In genomic region chr1:162387226-162388082, GRCh38 we compare ENCODE assay signal across 18 cellular contexts. TPM values are rescaled to one million over a fixed set of nuclear protein-coding genes. Genes with fewer than 3 reads are reported as not detected.
"Had no signal": no experiment of that assay in that cellular context is flagged by ENCODE, and none has a peak within 500 bp of the region (broad histone marks: within the 10 kb centered on the region; RNA-seq: fewer than 3 reads in every experiment).

No MANE protein-coding gene starts in this region.

- H3K27ac Mint-ChIP-seq: activated CD4-positive, alpha-beta T cell treated with anti-CD3 and anti-CD28 coated beads for 36 hours; activated CD8-positive, alpha-beta T cell treated with anti-CD3 and anti-CD28 coated beads for 36 hours; activated T-helper 1 cell treated with anti-CD3 and anti-CD28 coated beads, Interleukin-12 subunit alpha, Interleukin-12 subunit beta, Interleukin-2, Interleukin-4 antibody, amounts not matched to agents 30 ng/mL and 10 ng/mL and 1 ng/mL, durations not matched to agents 14 hours and 24 hours and 36 hours; naive thymus-derived CD4-positive, alpha-beta T cell had no signal

- H3K9me3 ChIP-seq: colonic mucosa had no signal

- H3K36me3 Mint-ChIP-seq: naive thymus-derived CD4-positive, alpha-beta T cell had no signal

- ATAC-seq: activated CD4-positive, alpha-beta T cell treated with anti-CD3 and anti-CD28 coated beads for 36 hours; activated CD8-positive, alpha-beta T cell treated with anti-CD3 and anti-CD28 coated beads for 36 hours; naive thymus-derived CD4-positive, alpha-beta T cell had no signal

- H3K4me1 Mint-ChIP-seq: activated CD4-positive, alpha-beta T cell treated with anti-CD3 and anti-CD28 coated beads for 36 hours had no signal

- H3K27ac ChIP-seq: WERI-Rb-1 had no signal

- H3K36me3 ChIP-seq: colonic mucosa had no signal

- H3K9me3 Mint-ChIP-seq: activated CD8-positive, alpha-beta T cell treated with anti-CD3 and anti-CD28 coated beads for 36 hours; activated T-helper 1 cell treated with anti-CD3 and anti-CD28 coated beads, Interleukin-12 subunit alpha, Interleukin-12 subunit beta, Interleukin-2, Interleukin-4 antibody, amounts not matched to agents 30 ng/mL and 10 ng/mL and 1 ng/mL, durations not matched to agents 14 hours and 24 hours and 36 hours; naive thymus-derived CD4-positive, alpha-beta T cell had no signal

- H3K4me3 Mint-ChIP-seq: activated CD4-positive, alpha-beta T cell treated with anti-CD3 and anti-CD28 coated beads for 36 hours; activated CD8-positive, alpha-beta T cell treated with anti-CD3 and anti-CD28 coated beads for 36 hours; activated T-helper 1 cell treated with anti-CD3 and anti-CD28 coated beads, Interleukin-12 subunit alpha, Interleukin-12 subunit beta, Interleukin-2, Interleukin-4 antibody, amounts not matched to agents 30 ng/mL and 10 ng/mL and 1 ng/mL, durations not matched to agents 14 hours and 24 hours and 36 hours; naive thymus-derived CD4-positive, alpha-beta T cell had no signal

- H3K4me1 ChIP-seq: colonic mucosa had no signal

- H3K4me3 ChIP-seq: colonic mucosa, lung had no signal

- H3K27me3 ChIP-seq: colonic mucosa had no signal

- DNase-seq: activated CD4-positive, alpha-beta T cell treated with anti-CD3 and anti-CD28 coated beads for 36 hours; activated CD8-positive, alpha-beta T cell treated with anti-CD3 and anti-CD28 coated beads for 36 hours; activated naive CD4-positive, alpha-beta T cell; colonic mucosa; effector memory CD4-positive, alpha-beta T cell; erythroblast; hypothalamus; naive thymus-derived CD4-positive, alpha-beta T cell; occipital lobe; stimulated activated CD4-positive, alpha-beta T cell treated with anti-CD3 and anti-CD28 coated beads, Interleukin-2, amount 100 ng/mL, for 48 hours; stimulated activated naive CD4-positive, alpha-beta T cell treated with Interleukin-2 at 50 U/mL for 16 hours; T-helper 1 cell; WERI-Rb-1 had no signal

RNA-seq across cellular contexts. Expression of gene C1orf226, which starts 5.9 kb away (rescaled TPM):
- total RNA-seq: activated T-helper 1 cell treated with anti-CD3 and anti-CD28 coated beads, Interleukin-12 subunit alpha, Interleukin-12 subunit beta, Interleukin-2, Interleukin-4 antibody, amounts not matched to agents 30 ng/mL and 10 ng/mL and 1 ng/mL, durations not matched to agents 14 hours and 24 hours and 36 hours; mononuclear cell had no signal
- polyA plus RNA-seq: naive thymus-derived CD4-positive, alpha-beta T cell had no signal

RNA-seq across cellular contexts. Expression of gene SPATA46, which starts 10.8 kb away (rescaled TPM):
- total RNA-seq: activated CD4-positive, alpha-beta T cell treated with anti-CD3 and anti-CD28 coated beads for 36 hours; activated CD8-positive, alpha-beta T cell treated with anti-CD3 and anti-CD28 coated beads for 36 hours; activated T-helper 1 cell treated with anti-CD3 and anti-CD28 coated beads, Interleukin-12 subunit alpha, Interleukin-12 subunit beta, Interleukin-2, Interleukin-4 antibody, amounts not matched to agents 30 ng/mL and 10 ng/mL and 1 ng/mL, durations not matched to agents 14 hours and 24 hours and 36 hours; cardiac septum; colonic mucosa; lung; mononuclear cell; naive thymus-derived CD4-positive, alpha-beta T cell; occipital lobe; urinary bladder had no signal
- polyA plus RNA-seq: lung; naive thymus-derived CD4-positive, alpha-beta T cell; urinary bladder had no signal

RNA-seq across cellular contexts. Expression of gene SH2D1B, which starts 24.5 kb away (rescaled TPM):
- total RNA-seq: activated CD4-positive, alpha-beta T cell treated with anti-CD3 and anti-CD28 coated beads for 36 hours; activated CD8-positive, alpha-beta T cell treated with anti-CD3 and anti-CD28 coated beads for 36 hours; cardiac septum; occipital lobe had no signal
